23 cellular contexts compared by ENCODE assay signal in the genomic region with DNA sequence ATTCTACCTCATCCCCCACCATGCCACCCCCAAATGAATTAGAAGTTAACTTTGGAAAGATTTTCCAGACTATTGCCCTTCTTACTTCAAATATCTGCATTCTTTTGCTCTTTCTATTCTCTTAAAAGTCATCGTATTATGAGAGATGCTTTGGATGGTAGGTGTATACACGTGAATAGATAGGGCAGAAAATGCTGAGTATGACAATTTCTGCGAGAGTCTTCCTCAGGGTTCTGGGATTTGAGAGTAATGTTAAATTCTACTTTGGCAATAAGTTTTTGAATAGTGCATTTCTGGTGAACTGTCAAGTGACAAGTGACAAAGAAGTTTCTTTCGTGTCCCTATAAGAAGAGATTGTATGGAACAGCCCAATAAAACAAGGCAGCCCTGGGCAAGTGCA.
A peak's percentile ranks its signal among the peaks of the same experiment; 100 is the strongest.
DNase-seq lines count a peak whose midpoint lies in the region; ATAC-seq, FAIRE-seq and TF ChIP-seq lines count a peak whose summit lies in the region.
"Had no signal": no experiment of that assay in that cellular context is flagged by ENCODE, and none has a peak within 500 bp of the region (broad histone marks: within the 10 kb centered on the region; RNA-seq: fewer than 3 reads in every experiment).

No MANE protein-coding gene starts in this region.

- H3K9me3 ChIP-seq in A549 (no peaks in the 10 kb centered on the region), IMR-90 (ENCODE audit: control insufficient read depth, insufficient read depth, low read length) (no peaks in the 10 kb centered on the region), H1 (ENCODE audit: insufficient read depth in 2 of 2, low read depth in 1 of 2, low read length in 1 of 2) (no peaks in the 10 kb centered on the region)
- H3K9me3 ChIP-seq in naive thymus-derived CD4-positive, alpha-beta T cell (ENCODE audit: control insufficient read depth in 2 of 3, low read length in 3 of 3): no peaks in the 10 kb centered on the region
- H3K9me3 ChIP-seq: BLaER1 treated with 17β-estradiol and CSF1 and Interleukin-3, amounts not matched to agents 10 nM and 100 nM; Caco-2 had no signal

- H3K56ac ChIP-seq in IMR-90 (ENCODE audit: extremely low read depth, insufficient read depth, low read length): no peak overlapping the region
- H3K56ac ChIP-seq in H1 (replicated peaks; ENCODE audit: insufficient read length, low read depth, low read length): peak overlapping the region; percentile 12

- H3K4me2 ChIP-seq in A549 (no peak overlapping the region), IMR-90 (ENCODE audit: low read depth, low read length) (no peak overlapping the region), H1 (ENCODE audit: insufficient read depth in 1 of 2, low read depth in 2 of 2, low read length in 2 of 2) (no peak overlapping the region)
- H3K4me2 ChIP-seq: BLaER1 treated with 17β-estradiol and CSF1 and Interleukin-3, amounts not matched to agents 10 nM and 100 nM had no signal

- H2BK120ac ChIP-seq in IMR-90 (ENCODE audit: low read depth, low read length) (no peak overlapping the region), H1 (replicated peaks; ENCODE audit: low read depth, low read length) (no peak overlapping the region)

- H4K20me1 ChIP-seq in IMR-90 (ENCODE audit: insufficient read depth, low read length): no peaks in the 10 kb centered on the region
- H4K20me1 ChIP-seq in H1 (replicated peaks in 1 of 2; ENCODE audit: control insufficient read depth in 1 of 2, insufficient read depth in 2 of 2, low read length in 2 of 2): no peaks in the 10 kb centered on the region
- H4K20me1 ChIP-seq: BLaER1 treated with 17β-estradiol and CSF1 and Interleukin-3, amounts not matched to agents 10 nM and 100 nM had no signal

- TF ChIP-seq CTCF in A549 (IDR thresholded peaks at IDR 0.05): no peak
- no peak for TF ChIP-seq CTCF in IMR-90 (conservative IDR thresholded peaks at IDR 0.05; ENCODE audit: low read depth, low read length)
- TF ChIP-seq CTCF in H1 (IDR thresholded peaks at IDR 0.05; ENCODE audit: control extremely low read depth in 1 of 3, insufficient read depth in 1 of 3, low read depth in 1 of 3, low read length in 3 of 3): no peak
- no peak for TF ChIP-seq CTCF in MCF 10A (IDR thresholded peaks at IDR 0.05; ENCODE audit: unreplicated experiment)

- POLR2A ChIA-PET in A549 (lab: Yijun Ruan, JAX) (no interaction called here), IMR-90 (lab: Charles Lee; ENCODE audit: unreplicated experiment) (no interaction called here), H1 (lab: Charles Lee; ENCODE audit: partially characterized antibody) (no interaction called here), MCF 10A (lab: Yijun Ruan, JAX) (no interaction called here)
- POLR2A ChIA-PET in naive thymus-derived CD4-positive, alpha-beta T cell (lab: Charles Lee): no interaction called here

- H3K36me3 ChIP-seq in IMR-90 (ENCODE audit: control insufficient read depth, insufficient read depth, low read length) (no peaks in the 10 kb centered on the region), H1 (ENCODE audit: control insufficient read depth in 2 of 4, insufficient read depth in 4 of 4, low read length in 3 of 4) (no peaks in the 10 kb centered on the region)
- H3K36me3 ChIP-seq in naive thymus-derived CD4-positive, alpha-beta T cell (ENCODE audit: control insufficient read depth in 2 of 3, insufficient read depth in 3 of 3, low read length in 3 of 3): no peaks in the 10 kb centered on the region
- H3K36me3 ChIP-seq: BLaER1 treated with 17β-estradiol and CSF1 and Interleukin-3, amounts not matched to agents 10 nM and 100 nM had no signal

- H2BK12ac ChIP-seq in H1 (ENCODE audit: low read depth, low read length): no peak overlapping the region

- H2BK15ac ChIP-seq in IMR-90 (ENCODE audit: low read depth, low read length) (no peak overlapping the region), H1 (ENCODE audit: low read length) (no peak overlapping the region)

- H2BK5ac ChIP-seq in IMR-90 (ENCODE audit: low read depth, low read length, poor library complexity, severe bottlenecking) (no peak overlapping the region), H1 (ENCODE audit: low read depth, low read length) (no peak overlapping the region)

- no peak overlapping the region for H3K14ac ChIP-seq in IMR-90 (replicated peaks; ENCODE audit: low read depth, low read length)
- no peak overlapping the region for H3K14ac ChIP-seq in H1 (ENCODE audit: insufficient read length)

- no peaks in the 10 kb centered on the region for H3K23me2 ChIP-seq in H1 (ENCODE audit: low read depth, low read length)

- H3K79me2 ChIP-seq in H1 (ENCODE audit: control insufficient read depth in 1 of 2, insufficient read depth in 2 of 2, low read length in 2 of 2): no peaks in the 10 kb centered on the region

- in situ Hi-C loops in IMR-90 (cut with MboI; ENCODE audit: low sequenced_read_pairs): no loop called here

- H3K36me3 Mint-ChIP-seq in MCF 10A (ENCODE audit: insufficient read depth, unreplicated experiment): no peaks in the 10 kb centered on the region
- H3K36me3 Mint-ChIP-seq in naive thymus-derived CD4-positive, alpha-beta T cell: no peaks in the 10 kb centered on the region
- H3K36me3 Mint-ChIP-seq: CD8-positive, alpha-beta T cell had no signal

- H3K79me1 ChIP-seq in IMR-90 (ENCODE audit: low read depth in 1 of 2, low read length in 2 of 2) (no peaks in the 10 kb centered on the region), H1 (ENCODE audit: low read depth, low read length) (no peaks in the 10 kb centered on the region)

- H3K4me1 ChIP-seq in A549 (no peaks in the 10 kb centered on the region), IMR-90 (ENCODE audit: control insufficient read depth, insufficient read depth, low read length) (no peaks in the 10 kb centered on the region), H1 (replicated peaks in 1 of 4; ENCODE audit: control insufficient read depth in 3 of 4, insufficient read depth in 4 of 4, low read length in 3 of 4) (no peaks in the 10 kb centered on the region)
- no peaks in the 10 kb centered on the region for H3K4me1 ChIP-seq in naive thymus-derived CD4-positive, alpha-beta T cell (ENCODE audit: control insufficient read depth in 2 of 2, insufficient read depth in 2 of 2, low read length in 2 of 2)
- H3K4me1 ChIP-seq: BLaER1 treated with 17β-estradiol and CSF1 and Interleukin-3, amounts not matched to agents 10 nM and 100 nM; Caco-2 had no signal

- no peak for TF ChIP-seq POLR2A in A549 (IDR thresholded peaks at IDR 0.05; ENCODE audit: low read length)
- no peak for TF ChIP-seq POLR2A in IMR-90 (IDR thresholded peaks at IDR 0.05; ENCODE audit: low read depth, low read length)
- no peak for TF ChIP-seq POLR2A in H1 (IDR thresholded peaks at IDR 0.05; ENCODE audit: control extremely low read depth in 1 of 2, low read depth in 2 of 2, low read length in 2 of 2)

- H3K4me3 Mint-ChIP-seq in MCF 10A (ENCODE audit: unreplicated experiment): no peak overlapping the region
- H3K4me3 Mint-ChIP-seq in naive thymus-derived CD4-positive, alpha-beta T cell: no peak overlapping the region
- H3K4me3 Mint-ChIP-seq: B cell; CD4-positive, alpha-beta T cell; CD8-positive, alpha-beta T cell had no signal

- H3K9ac ChIP-seq in IMR-90 (ENCODE audit: low read depth, low read length): no peak overlapping the region
- H3K9ac ChIP-seq in H1 (replicated peaks in 1 of 4; ENCODE audit: extremely low read depth in 1 of 4, low read depth in 3 of 4, low read length in 3 of 4): no peak overlapping the region
- H3K9ac ChIP-seq: BLaER1 treated with 17β-estradiol and CSF1 and Interleukin-3, amounts not matched to agents 10 nM and 100 nM had no signal

- dilution Hi-C loops in IMR-90 (cut with HindIII; ENCODE audit: low sequenced_read_pairs, unreplicated experiment): no loop called here

- H2AFZ ChIP-seq in IMR-90 (replicated peaks; ENCODE audit: low read length, poor library complexity) (no peak overlapping the region), H1 (ENCODE audit: low read length) (no peak overlapping the region)

- H3K27me3 Mint-ChIP-seq in MCF 10A (ENCODE audit: insufficient read depth, unreplicated experiment): no peaks in the 10 kb centered on the region
- peaks cover 0 to 5% (median under 1%) of the 10 kb centered on the region in 5 donors for H3K27me3 Mint-ChIP-seq in naive thymus-derived CD4-positive, alpha-beta T cell
- H3K27me3 Mint-ChIP-seq: B cell; CD4-positive, alpha-beta T cell had no signal

- no peaks in the 10 kb centered on the region for H3K9me1 ChIP-seq in IMR-90 (ENCODE audit: insufficient read depth, low read length)

- H4K8ac ChIP-seq in IMR-90 (ENCODE audit: low read depth in 2 of 2, low read length in 2 of 2) (no peak overlapping the region), H1 (ENCODE audit: extremely low read depth, insufficient read depth, low read length) (no peak overlapping the region)

- no peak overlapping the region for H3K23ac ChIP-seq in IMR-90 (ENCODE audit: low read depth, low read length)
- H3K23ac ChIP-seq in H1 (ENCODE audit: insufficient read length): no peak overlapping the region

- H3K27ac Mint-ChIP-seq in MCF 10A (ENCODE audit: low read depth, unreplicated experiment): no peak overlapping the region
- H3K27ac Mint-ChIP-seq in naive thymus-derived CD4-positive, alpha-beta T cell: no peak overlapping the region
- H3K27ac Mint-ChIP-seq: B cell; CD4-positive, alpha-beta T cell; CD8-positive, alpha-beta T cell had no signal

- WGBS in A549 (ENCODE audit: missing lambda C conversion rate): 10% methylated on average over 4 of the region's 4 CpGs
- 100% methylated on average over 1 of the region's 4 CpGs; no CpG with 5 or more reads in 1 of the 2 experiments for WGBS in IMR-90 (ENCODE audit: extremely low coverage in 2 of 2, insufficient read length in 1 of 2), 2 experiments
- 90% methylated on average over 4 of the region's 4 CpGs; no CpG with 5 or more reads in 1 of the 2 experiments for WGBS in H1 (ENCODE audit: extremely low coverage in 1 of 2, insufficient coverage in 1 of 2, insufficient read length in 1 of 2, insufficient replicate concordance in 2 of 2, low coverage in 1 of 2, low lambda C conversion rate in 2 of 2, missing lambda C conversion rate in 1 of 2), 2 experiments

- BruUV-seq in IMR-90 (replicated peaks; lab: Mats Ljungman, UMichigan) (no TSS peak), MCF 10A (replicated peaks; lab: Mats Ljungman, UMichigan) (no TSS peak)

- TF ChIP-seq RAD21 in A549 (conservative IDR thresholded peaks at IDR 0.05 in 1 of 2, IDR thresholded peaks at IDR 0.05 in 1 of 2) (no peak), IMR-90 (IDR thresholded peaks at IDR 0.05; ENCODE audit: low read length) (no peak), H1 (IDR thresholded peaks at IDR 0.05 in 1 of 2, conservative IDR thresholded peaks at IDR 0.05 in 1 of 2; ENCODE audit: low read depth in 2 of 2, low read length in 2 of 2) (no peak)

- H3K4me1 Mint-ChIP-seq in MCF 10A (ENCODE audit: insufficient read depth, unreplicated experiment): no peaks in the 10 kb centered on the region
- no peaks in the 10 kb centered on the region for H3K4me1 Mint-ChIP-seq in naive thymus-derived CD4-positive, alpha-beta T cell
- H3K4me1 Mint-ChIP-seq: B cell had no signal

- no peak overlapping the region for H3K27ac ChIP-seq in A549
- no peak overlapping the region for H3K27ac ChIP-seq in IMR-90 (ENCODE audit: insufficient read depth, low read length)
- no peak overlapping the region for H3K27ac ChIP-seq in H1 (ENCODE audit: low read depth, low read length)
- no peak overlapping the region for H3K27ac ChIP-seq in naive thymus-derived CD4-positive, alpha-beta T cell (ENCODE audit: low read depth, low read length)
- H3K27ac ChIP-seq: BLaER1 treated with 17β-estradiol and CSF1 and Interleukin-3, amounts not matched to agents 10 nM and 100 nM; C4-2B had no signal

- no peak for TF ChIP-seq EP300 in A549 (IDR thresholded peaks at IDR 0.05)
- TF ChIP-seq EP300 in H1 (IDR thresholded peaks at IDR 0.05; ENCODE audit: borderline replicate concordance in 1 of 2, low read depth in 2 of 2, low read length in 2 of 2): no peak

- H3K4me3 ChIP-seq in A549 (no peak overlapping the region), IMR-90 (ENCODE audit: insufficient read depth, low read depth, low read length) (no peak overlapping the region), H1 (ENCODE audit: extremely low read depth in 1 of 4, insufficient read depth in 2 of 4, low read depth in 3 of 4, low read length in 4 of 4) (no peak overlapping the region)
- no peak overlapping the region for H3K4me3 ChIP-seq in naive thymus-derived CD4-positive, alpha-beta T cell (ENCODE audit: low read length)
- H3K4me3 ChIP-seq: BLaER1 treated with 17β-estradiol and CSF1 and Interleukin-3, amounts not matched to agents 10 nM and 100 nM; GM12878 had no signal

- H4K5ac ChIP-seq in IMR-90 (ENCODE audit: low read depth, low read length) (no peak overlapping the region), H1 (ENCODE audit: insufficient read length, low read depth, low read length) (no peak overlapping the region)

- H4K91ac ChIP-seq in IMR-90 (ENCODE audit: insufficient read depth, low read depth, low read length) (no peak overlapping the region), H1 (replicated peaks; ENCODE audit: insufficient read length, low read length) (no peak overlapping the region)

- FAIRE-seq in A549 (lab: Jason Lieb, UNC) (no peak), H1 (lab: Jason Lieb, UNC) (no peak)
- FAIRE-seq: A204.1, GM12878, GM12892, GM18507 had no signal

- H3K4ac ChIP-seq in IMR-90 (ENCODE audit: low read depth, low read length) (no peak overlapping the region), H1 (replicated peaks; ENCODE audit: insufficient read length, low read depth, low read length) (no peak overlapping the region)

- H3K27me3 ChIP-seq in IMR-90 (ENCODE audit: control insufficient read depth, insufficient read depth, low read length) (no peaks in the 10 kb centered on the region), H1 (replicated peaks in 1 of 4; ENCODE audit: control insufficient read depth in 3 of 4, extremely low read depth in 1 of 4, insufficient read depth in 3 of 4, low read length in 3 of 4) (no peaks in the 10 kb centered on the region)
- H3K27me3 ChIP-seq in naive thymus-derived CD4-positive, alpha-beta T cell (ENCODE audit: control insufficient read depth in 2 of 2, insufficient read depth in 2 of 2, low read length in 2 of 2): no peaks in the 10 kb centered on the region
- H3K27me3 ChIP-seq: BLaER1 treated with 17β-estradiol and CSF1 and Interleukin-3, amounts not matched to agents 10 nM and 100 nM had no signal

- intact Hi-C loops in IMR-90 (cut with micrococcal nuclease): no loop called here
- intact Hi-C loops in MCF 10A (cut with micrococcal nuclease): no loop called here
- intact Hi-C loops in naive thymus-derived CD4-positive, alpha-beta T cell (cut with micrococcal nuclease): no loop called here

- CTCF ChIA-PET in A549 (lab: Yijun Ruan, JAX) (no interaction called here), IMR-90 (lab: Yijun Ruan, JAX) (no interaction called here), H1 (lab: Charles Lee; ENCODE audit: partially characterized antibody) (no interaction called here), MCF 10A (lab: Yijun Ruan, JAX) (interaction anchor here (1.0 kb wide), 1 partner anchor 113 kb away, joined by 5 read pairs; no protein-coding TSS in a partner anchor)
- CTCF ChIA-PET in naive thymus-derived CD4-positive, alpha-beta T cell (lab: Charles Lee): no interaction called here

- DNase-seq in A549 (ENCODE audit: low read depth in 1 of 2, low spot score in 1 of 2) (no peak), IMR-90 (no peak), H1 (ENCODE audit: low read depth in 1 of 2, low spot score in 2 of 2) (no peak), MCF 10A (ENCODE audit: unreplicated experiment) (no peak)
- no peak for DNase-seq in naive thymus-derived CD4-positive, alpha-beta T cell
- DNase-seq: 8988T; AML-193; Caco-2; Calu3; CD4-positive, alpha-beta T cell; CD8-positive, alpha-beta T cell; DMS53; DMS79; DND-41; EL; GDM1 had no signal

- no peaks in the 10 kb centered on the region for H3K9me3 Mint-ChIP-seq in MCF 10A (ENCODE audit: unreplicated experiment)
- H3K9me3 Mint-ChIP-seq in naive thymus-derived CD4-positive, alpha-beta T cell: no peaks in the 10 kb centered on the region
- H3K9me3 Mint-ChIP-seq: CD4-positive, alpha-beta T cell; CD8-positive, alpha-beta T cell had no signal

- H2AK9ac ChIP-seq in IMR-90 (replicated peaks; ENCODE audit: low read depth, low read length, poor library complexity): no peak overlapping the region

- H2BK20ac ChIP-seq in IMR-90 (ENCODE audit: low read depth, low read length) (no peak overlapping the region), H1 (ENCODE audit: low read length) (no peak overlapping the region)

- H2AK5ac ChIP-seq in IMR-90 (ENCODE audit: low read depth, low read length): no peak overlapping the region
- H2AK5ac ChIP-seq in H1 (ENCODE audit: low read depth, low read length): no peak overlapping the region

- no peak overlapping the region for H3K18ac ChIP-seq in IMR-90 (ENCODE audit: low read depth, low read length)
- no peak overlapping the region for H3K18ac ChIP-seq in H1 (ENCODE audit: extremely low read depth, low read length)

- no peak for ATAC-seq in A549
- no peak for ATAC-seq in IMR-90 (ENCODE audit: low read depth)
- ATAC-seq in naive thymus-derived CD4-positive, alpha-beta T cell: no peak
- ATAC-seq: CD8-positive, alpha-beta T cell; GM12878 had no signal
